ENCODE assay signal across 20 cellular contexts in genomic region chr10:125003901-125004467, GRCh38.
DNase-seq lines count a peak whose midpoint lies in the region; ATAC-seq and TF ChIP-seq lines count a peak whose summit lies in the region.
"Had no signal": no experiment of that assay in that cellular context is flagged by ENCODE, and none has a peak within 500 bp of the region (broad histone marks: within the 10 kb centered on the region; RNA-seq: fewer than 3 reads in every experiment).

No MANE protein-coding gene starts in this region.

- TF ChIP-seq CTCF in adrenal gland (IDR thresholded peaks at IDR 0.05) = no peak
- TF ChIP-seq CTCF in upper lobe of right lung (IDR thresholded peaks at IDR 0.05) = no peak

- H3K23ac ChIP-seq in neuronal stem cell (ENCODE audit: low read depth, low read length, poor library complexity) = no peak overlapping the region

- 90 to 96% (median 94%) methylated on average over 11 to 14 of the region's 14 CpGs for WGBS in adrenal gland, 4 donors
- no CpG with 5 or more reads among the region's 14 CpGs for WGBS in neuronal stem cell (ENCODE audit: extremely low coverage in 2 of 2, insufficient read length in 2 of 2, insufficient replicate concordance in 1 of 2), 2 donors

- no peak overlapping the region for H2AK5ac ChIP-seq in neuronal stem cell (ENCODE audit: low read depth, low read length)

- intact Hi-C loops in left ventricle myocardium superior (cut with micrococcal nuclease) (no loop called here), Right ventricle myocardium inferior (cut with DNase I) (loop anchor here (5.0 kb wide), 2 partner anchors 33 to 58 kb away; no protein-coding TSS in a partner anchor), adrenal gland (cut with DNase I) (no loop called here), upper lobe of right lung (cut with DNase I) (no loop called here)

- H3K27me3 ChIP-seq in adrenal gland = no peaks in the 10 kb centered on the region
- H3K27me3 ChIP-seq in neuronal stem cell (ENCODE audit: control insufficient read depth in 3 of 3, insufficient read depth in 3 of 3, low read depth in 1 of 3, low read length in 3 of 3) = no peaks in the 10 kb centered on the region
- no peaks in the 10 kb centered on the region for H3K27me3 ChIP-seq in upper lobe of right lung

- no peak for TF ChIP-seq POLR2A in adrenal gland (IDR thresholded peaks at IDR 0.05)

- H3K36me3 ChIP-seq in adrenal gland (replicated peaks in 1 of 2) (peaks cover 0 to 14% of the 10 kb centered on the region in 2 donors), neuronal stem cell (replicated peaks in 1 of 2; ENCODE audit: control insufficient read depth in 2 of 2, insufficient read depth in 2 of 2, low read length in 2 of 2) (peaks cover 22 to 68% of the 10 kb centered on the region in 2 donors), upper lobe of right lung (peaks cover 23% of the 10 kb centered on the region)

- H3K4me1 ChIP-seq in adrenal gland (replicated peaks in 1 of 2) (peaks cover 51 to 73% of the 10 kb centered on the region in 2 donors), neuronal stem cell (ENCODE audit: control insufficient read depth in 2 of 2, insufficient read depth in 1 of 2, low read depth in 1 of 2, low read length in 2 of 2) (peaks cover 15 to 34% of the 10 kb centered on the region in 2 donors), upper lobe of right lung (peaks cover 25% of the 10 kb centered on the region)

- peak; percentile 22 for DNase-seq in left ventricle myocardium superior
- no peak for DNase-seq in Right ventricle myocardium inferior (ENCODE audit: missing footprints)
- peak in 5 of 7 donors; percentile 0 to 54 (median 12) for DNase-seq in adrenal gland
- no peak for DNase-seq in neuronal stem cell (ENCODE audit: low spot score)
- peak; percentile 49 for DNase-seq in upper lobe of right lung
- no peak for DNase-seq in LoVo (ENCODE audit: low spot score)
- no peak for DNase-seq in ACHN
- DNase-seq in stimulated activated CD4-positive, alpha-beta T cell treated with anti-CD3 and anti-CD28 coated beads, Interleukin-4, amount 100 ng/mL, for 1 hour = no peak
- DNase-seq: activated CD4-positive, alpha-beta T cell treated with anti-CD3 and anti-CD28 coated beads, Interleukin-2, amount 50 U/mL, for 48 hours; activated T-cell treated with anti-CD3 and anti-CD28 coated beads, Interleukin-2, amount 50 U/mL, for 72 hours; DMS79 treated with DMSO at 0.1 percent for 48 hours; foreskin melanocyte; hypothalamus; KBM-7; naive B cell; NCI-H1092; NCI-H2081 treated with DMSO at 0.1 percent for 48 hours; SHP77 treated with DMSO at 0.1 percent for 48 hours; stimulated activated CD4-positive, alpha-beta T cell treated with anti-CD3 and anti-CD28 coated beads, Interleukin-12 subunit alpha, Interleukin-12 subunit beta, amount 100 ng/mL, for 4 hours had no signal

- H2BK5ac ChIP-seq in neuronal stem cell (ENCODE audit: low read length) = no peak overlapping the region

- H3K18ac ChIP-seq in neuronal stem cell (ENCODE audit: low read length) = no peak overlapping the region

- no peak overlapping the region for H2AFZ ChIP-seq in neuronal stem cell (ENCODE audit: low read length)

- peaks cover 38% of the 10 kb centered on the region for H3K79me1 ChIP-seq in neuronal stem cell (ENCODE audit: low read depth, low read length)

- H2BK15ac ChIP-seq in neuronal stem cell (ENCODE audit: low read length) = no peak overlapping the region

- peak overlapping the region in 1 of 5 donors; percentile 91 for H3K27ac ChIP-seq in adrenal gland
- H3K27ac ChIP-seq in neuronal stem cell (replicated peaks; ENCODE audit: low read length) = no peak overlapping the region
- H3K27ac ChIP-seq in upper lobe of right lung = no peak overlapping the region

- no peak overlapping the region for H2BK120ac ChIP-seq in neuronal stem cell (ENCODE audit: low read depth, low read length)

- H3K9me3 ChIP-seq in adrenal gland (replicated peaks in 1 of 3) (no peaks in the 10 kb centered on the region), neuronal stem cell (replicated peaks in 1 of 2; ENCODE audit: control insufficient read depth in 2 of 2, insufficient read depth in 1 of 2, low read depth in 1 of 2, low read length in 2 of 2) (no peaks in the 10 kb centered on the region), upper lobe of right lung (no peaks in the 10 kb centered on the region)

- no peak overlapping the region for H3K14ac ChIP-seq in neuronal stem cell (ENCODE audit: low read length)

- H3K9ac ChIP-seq in neuronal stem cell (ENCODE audit: low read depth, low read length, poor library complexity) = peak overlapping the region; percentile 66

- ATAC-seq in left ventricle myocardium superior (no peak), Right ventricle myocardium inferior (no peak), upper lobe of right lung (no peak)
- ATAC-seq: CD8-positive, alpha-beta T cell had no signal

- H3K4ac ChIP-seq in neuronal stem cell (ENCODE audit: low read length) = no peak overlapping the region

- in situ Hi-C loops in ACHN (cut with HindIII; ENCODE audit: low pct_ligation_motif_present, low pct_unique_long_range_greater_than_20kb, low sequenced_read_pairs) = no loop called here

- H3K4me3 ChIP-seq in adrenal gland (no peak overlapping the region), neuronal stem cell (ENCODE audit: low read length in 2 of 2) (no peak overlapping the region), upper lobe of right lung (no peak overlapping the region)

- no peak overlapping the region for H4K91ac ChIP-seq in neuronal stem cell (ENCODE audit: low read depth, low read length, poor library complexity)

- no peak overlapping the region for H3K4me2 ChIP-seq in neuronal stem cell (ENCODE audit: insufficient read depth, low read length, poor library complexity, severe bottlenecking)

- H4K8ac ChIP-seq in neuronal stem cell (ENCODE audit: low read depth, low read length) = peak overlapping the region; percentile 72

- H2BK12ac ChIP-seq in neuronal stem cell (ENCODE audit: low read length) = no peak overlapping the region

Comparison
In these comparisons a context has a peak if more than half of its experiments do, and no peak if none do; other contexts are left out.
1. DNase-seq: peak in left ventricle myocardium superior (single experiment), adrenal gland (5 of 7) and upper lobe of right lung (single experiment); none in Right ventricle myocardium inferior (single experiment), neuronal stem cell (single experiment), LoVo (single experiment), ACHN (single experiment) and stimulated activated CD4-positive, alpha-beta T cell treated with anti-CD3 and anti-CD28 coated beads, Interleukin-4, amount 100 ng/mL, for 1 hour (single experiment).